In genomic region chr5:151363673-151364072, GRCh38 we compare ENCODE assay signal across 38 cellular contexts. TPM values are rescaled to one million over a fixed set of nuclear protein-coding genes. Genes with fewer than 3 reads are reported as not detected.
"Had no signal": no experiment of that assay in that cellular context is flagged by ENCODE, and none has a peak within 500 bp of the region (broad histone marks: within the 10 kb centered on the region; RNA-seq: fewer than 3 reads in every experiment).

No MANE protein-coding gene starts in this region.

- H3K27me3 ChIP-seq: adrenal gland, breast epithelium, cardiac muscle cell, colonic mucosa, gastroesophageal sphincter, hepatocyte had no signal

- H3K4me1 ChIP-seq: adrenal gland, breast epithelium, colonic mucosa, esophagus squamous epithelium, gastroesophageal sphincter, heart right ventricle had no signal

- H3K79me2 ChIP-seq: hepatocyte had no signal

- H3K27ac ChIP-seq: adrenal gland, breast epithelium, cardiac muscle cell, colonic mucosa, epithelial cell of prostate, esophagus squamous epithelium, gastroesophageal sphincter, heart right ventricle, hepatocyte, WERI-Rb-1 had no signal

- H3K36me3 Mint-ChIP-seq: activated naive CD8-positive, alpha-beta T cell treated with anti-CD3 and anti-CD28 coated beads for 36 hours; brain had no signal

- H3K4me2 ChIP-seq: hepatocyte had no signal

- H3K27ac Mint-ChIP-seq: activated B cell treated with CpG ODN at 0.5 μM for 24 hours; activated CD8-positive, alpha-beta T cell treated with anti-CD3 and anti-CD28 coated beads for 36 hours; activated naive CD4-positive, alpha-beta T cell treated with anti-CD3 and anti-CD28 coated beads for 36 hours; activated naive CD4-positive, alpha-beta T cell treated with anti-CD3 and anti-CD28 coated beads, Interleukin-2, amount 50 U/mL, for 24 hours; activated naive CD8-positive, alpha-beta T cell treated with anti-CD3 and anti-CD28 coated beads for 36 hours; activated naive CD8-positive, alpha-beta T cell treated with anti-CD3 and anti-CD28 coated beads, Interleukin-2, amount 50 U/mL, for 24 hours; activated T-helper 17 cell treated with anti-CD3 and anti-CD28 coated beads, Interleukin-2, amount 50 U/mL, for 72 hours; brain had no signal

- H3K9me3 ChIP-seq: adrenal gland, colonic mucosa had no signal

- ATAC-seq: activated CD4-positive, CD25-positive, alpha-beta regulatory T cell treated with anti-CD3 and anti-CD28 coated beads, Interleukin-2, amount 50 U/mL, for 24 hours; activated CD8-positive, alpha-beta T cell treated with anti-CD3 and anti-CD28 coated beads for 36 hours; activated naive CD8-positive, alpha-beta T cell treated with anti-CD3 and anti-CD28 coated beads, Interleukin-2, amount 50 U/mL, for 24 hours; activated T-cell treated with anti-CD3 and anti-CD28 coated beads, Interleukin-2, amount 50 U/mL, for 4 hours; activated T-helper 17 cell treated with anti-CD3 and anti-CD28 coated beads, Interleukin-2, amount 50 U/mL, for 72 hours; gastroesophageal sphincter; heart right ventricle had no signal

- H3K4me1 Mint-ChIP-seq: activated B cell treated with CpG ODN at 0.5 μM for 24 hours; activated naive CD4-positive, alpha-beta T cell treated with anti-CD3 and anti-CD28 coated beads, Interleukin-2, amount 50 U/mL, for 24 hours; activated naive CD8-positive, alpha-beta T cell treated with anti-CD3 and anti-CD28 coated beads for 36 hours; activated naive CD8-positive, alpha-beta T cell treated with anti-CD3 and anti-CD28 coated beads, Interleukin-2, amount 50 U/mL, for 24 hours; activated T-helper 17 cell treated with anti-CD3 and anti-CD28 coated beads, Interleukin-2, amount 50 U/mL, for 72 hours; brain had no signal

- H3K4me3 ChIP-seq: adrenal gland, breast epithelium, cardiac muscle cell, colonic mucosa, esophagus squamous epithelium, gastroesophageal sphincter, heart right ventricle, hepatocyte had no signal

- H2AFZ ChIP-seq: hepatocyte had no signal

- H3K36me3 ChIP-seq: adrenal gland, breast epithelium, cardiac muscle cell, colonic mucosa, esophagus squamous epithelium, gastroesophageal sphincter, heart right ventricle, WERI-Rb-1 had no signal

- H3K4me3 Mint-ChIP-seq: activated B cell treated with CpG ODN at 0.5 μM for 24 hours; activated CD8-positive, alpha-beta T cell treated with anti-CD3 and anti-CD28 coated beads for 36 hours; activated naive CD4-positive, alpha-beta T cell treated with anti-CD3 and anti-CD28 coated beads for 36 hours; activated naive CD4-positive, alpha-beta T cell treated with anti-CD3 and anti-CD28 coated beads, Interleukin-2, amount 50 U/mL, for 24 hours; activated naive CD8-positive, alpha-beta T cell treated with anti-CD3 and anti-CD28 coated beads for 36 hours; activated naive CD8-positive, alpha-beta T cell treated with anti-CD3 and anti-CD28 coated beads, Interleukin-2, amount 50 U/mL, for 24 hours; activated T-cell treated with anti-CD3 and anti-CD28 coated beads, Interleukin-2, amount 50 U/mL, for 4 hours; activated T-helper 17 cell treated with anti-CD3 and anti-CD28 coated beads, Interleukin-2, amount 50 U/mL, for 72 hours; brain had no signal

- DNase-seq: activated B cell treated with CpG ODN at 0.5 μM for 24 hours; activated CD4-positive, alpha-beta T cell treated with anti-CD3 and anti-CD28 coated beads for 48 hours; activated CD4-positive, alpha-beta T cell treated with anti-CD3 and anti-CD28 coated beads, Interleukin-2, amount 50 U/mL, for 1 hour; activated CD4-positive, alpha-beta T cell treated with anti-CD3 and anti-CD28 coated beads, Interleukin-2, amount 50 U/mL, for 48 hours; activated CD8-positive, alpha-beta memory T cell treated with anti-CD3 and anti-CD28 coated beads for 24 hours; activated CD8-positive, alpha-beta T cell treated with anti-CD3 and anti-CD28 coated beads for 36 hours; activated effector memory CD4-positive, alpha-beta T cell treated with anti-CD3 and anti-CD28 coated beads, Interleukin-2, amount 50 U/mL, for 16 hours; activated naive CD4-positive, alpha-beta T cell treated with anti-CD3 and anti-CD28 coated beads for 36 hours; activated naive CD8-positive, alpha-beta T cell treated with anti-CD3 and anti-CD28 coated beads for 36 hours; activated naive CD8-positive, alpha-beta T cell treated with anti-CD3 and anti-CD28 coated beads, Interleukin-2, amount 50 U/mL, for 24 hours; activated T-cell treated with anti-CD3 and anti-CD28 coated beads, Interleukin-2, amount 50 U/mL, for 4 hours; adrenal gland; amygdala; aorta; central memory CD4-positive, alpha-beta T cell; cerebellar nuclear complex; colonic mucosa; effector CD8-positive, alpha-beta T cell; esophagus squamous epithelium; foreskin melanocyte; heart right ventricle; T1000; WERI-Rb-1 had no signal

RNA-seq across cellular contexts. Expression of gene SLC36A2, which starts 16.3 kb away (rescaled TPM):
- total RNA-seq: activated B cell treated with CpG ODN at 0.5 μM for 24 hours; activated CD8-positive, alpha-beta T cell treated with anti-CD3 and anti-CD28 coated beads for 36 hours; activated naive CD4-positive, alpha-beta T cell treated with anti-CD3 and anti-CD28 coated beads for 36 hours; activated naive CD8-positive, alpha-beta T cell treated with anti-CD3 and anti-CD28 coated beads for 36 hours; activated T-cell treated with anti-CD3 and anti-CD28 coated beads, Interleukin-2, amount 50 U/mL, for 4 hours; activated T-helper 17 cell treated with anti-CD3 and anti-CD28 coated beads, Interleukin-2, amount 50 U/mL, for 72 hours; adrenal gland; aorta; cardiac muscle cell; colonic mucosa; dermis microvascular lymphatic vessel endothelial cell; endothelial cell of umbilical vein; esophagus squamous epithelium; fibroblast of lung; fibroblast of villous mesenchyme; gastroesophageal sphincter; glomerular endothelial cell had no signal
- polyA plus RNA-seq: aorta, cardiac muscle cell, endothelial cell of umbilical vein, esophagus, fibroblast of lung, hepatocyte had no signal
